1 cellular context compared by ENCODE assay signal in genomic region chr20:53297154-53297529, GRCh38.
TF ChIP-seq lines count a peak whose summit lies in the region.

No MANE protein-coding gene starts in this region.

TF ChIP-seq in K562, 482 proteins besides CTCF, POLR2A, EP300 and RAD21 (continued from another document):
- TF ChIP-seq, protein P1, sequence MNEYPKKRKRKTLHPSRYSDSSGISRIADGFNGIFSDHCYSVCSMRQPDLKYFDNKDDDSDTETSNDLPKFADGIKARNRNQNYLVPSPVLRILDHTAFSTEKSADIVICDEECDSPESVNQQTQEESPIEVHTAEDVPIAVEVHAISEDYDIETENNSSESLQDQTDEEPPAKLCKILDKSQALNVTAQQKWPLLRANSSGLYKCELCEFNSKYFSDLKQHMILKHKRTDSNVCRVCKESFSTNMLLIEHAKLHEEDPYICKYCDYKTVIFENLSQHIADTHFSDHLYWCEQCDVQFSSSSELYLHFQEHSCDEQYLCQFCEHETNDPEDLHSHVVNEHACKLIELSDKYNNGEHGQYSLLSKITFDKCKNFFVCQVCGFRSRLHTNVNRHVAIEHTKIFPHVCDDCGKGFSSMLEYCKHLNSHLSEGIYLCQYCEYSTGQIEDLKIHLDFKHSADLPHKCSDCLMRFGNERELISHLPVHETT (CRISPR knock-in tag; conservative IDR thresholded peaks at IDR 0.05 in 1 of 2, IDR thresholded peaks at IDR 0.05 in 1 of 2), result no peak
- TF ChIP-seq GTF2A2 (tag; IDR thresholded peaks at IDR 0.05) (no peak), GTF2F1 (IDR thresholded peaks at IDR 0.05; ENCODE audit: low read depth, low read length) (no peak), ZNF41 (CRISPR knock-in tag; conservative IDR thresholded peaks at IDR 0.05) (no peak), MYNN (IDR thresholded peaks at IDR 0.05) (no peak), MYNN (CRISPR knock-in tag; IDR thresholded peaks at IDR 0.05) (no peak), XRCC3 (IDR thresholded peaks at IDR 0.05) (no peak), ZNF384 (IDR thresholded peaks at IDR 0.05; ENCODE audit: low read depth, low read length) (peak; percentile 67; the same call in 1 of the 2 replicates), CEBPB (tag; IDR thresholded peaks at IDR 0.05) (peak; percentile 46; the same call in 1 of the 2 replicates), ARHGAP35 (IDR thresholded peaks at IDR 0.05; ENCODE audit: partially characterized antibody) (no peak), TRIM28 (IDR thresholded peaks at IDR 0.05) (no peak), FOXK1 (CRISPR knock-in tag; IDR thresholded peaks at IDR 0.05; ENCODE audit: borderline replicate concordance) (no peak), DNMT1 (IDR thresholded peaks at IDR 0.05) (no peak), ZC3H11A (IDR thresholded peaks at IDR 0.05; ENCODE audit: low read depth, low read length) (no peak)
- TF ChIP-seq, protein P2, sequence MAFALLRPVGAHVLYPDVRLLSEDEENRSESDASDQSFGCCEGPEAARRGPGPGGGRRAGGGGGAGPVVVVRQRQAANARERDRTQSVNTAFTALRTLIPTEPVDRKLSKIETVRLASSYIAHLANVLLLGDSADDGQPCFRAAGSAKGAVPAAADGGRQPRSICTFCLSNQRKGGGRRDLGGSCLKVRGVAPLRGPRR (CRISPR knock-in tag; IDR thresholded peaks at IDR 0.05), result no peak
- TF ChIP-seq, protein P3, sequence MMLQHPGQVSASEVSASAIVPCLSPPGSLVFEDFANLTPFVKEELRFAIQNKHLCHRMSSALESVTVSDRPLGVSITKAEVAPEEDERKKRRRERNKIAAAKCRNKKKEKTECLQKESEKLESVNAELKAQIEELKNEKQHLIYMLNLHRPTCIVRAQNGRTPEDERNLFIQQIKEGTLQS (IDR thresholded peaks at IDR 0.05), result peak; percentile 64
- TF ChIP-seq, protein P3 (CRISPR knock-in tag; conservative IDR thresholded peaks at IDR 0.05), result no peak
TF ChIP-seq in K562: peak in this region for 6.
